In genomic region chr16:67243481-67243880, GRCh38 we compare ENCODE assay signal across 2 cellular contexts.
TF ChIP-seq lines count a peak whose summit lies in the region.

No MANE protein-coding gene starts in this region.

TF ChIP-seq in liver, 16 proteins besides CTCF, POLR2A, EP300 and RAD21:
- TF ChIP-seq REST (IDR thresholded peaks at IDR 0.05) = no peak
- no peak for TF ChIP-seq GABPA (IDR thresholded peaks at IDR 0.05 in 1 of 2, conservative IDR thresholded peaks at IDR 0.05 in 1 of 2)
- TF ChIP-seq ATF3 (IDR thresholded peaks at IDR 0.05) = no peak
- TF ChIP-seq ZBTB33 (IDR thresholded peaks at IDR 0.05) = no peak
- no peak for TF ChIP-seq HNF4A (conservative IDR thresholded peaks at IDR 0.05)
- TF ChIP-seq HNF4G (IDR thresholded peaks at IDR 0.05) = no peak
- no peak for TF ChIP-seq YY1 (IDR thresholded peaks at IDR 0.05)
- TF ChIP-seq SP1 (IDR thresholded peaks at IDR 0.05) = no peak
- no peak for TF ChIP-seq MAX (IDR thresholded peaks at IDR 0.05)
- TF ChIP-seq JUND (IDR thresholded peaks at IDR 0.05) = no peak
- no peak for TF ChIP-seq NR2F2 (IDR thresholded peaks at IDR 0.05)
- TF ChIP-seq TAF1 (conservative IDR thresholded peaks at IDR 0.05) = no peak
- no peak for TF ChIP-seq EGR1 (IDR thresholded peaks at IDR 0.05; ENCODE audit: low read depth in 2 of 2)

TF ChIP-seq in HepG2, 621 proteins besides CTCF, POLR2A, EP300 and RAD21:
- TF ChIP-seq ADNP (CRISPR knock-in tag; IDR thresholded peaks at IDR 0.05) (no peak), CENPBD1 (CRISPR knock-in tag; IDR thresholded peaks at IDR 0.05; ENCODE audit: borderline replicate concordance, low read depth) (no peak), SIN3B (IDR thresholded peaks at IDR 0.05; ENCODE audit: low read length) (no peak), ZNF644 (CRISPR knock-in tag; IDR thresholded peaks at IDR 0.05; ENCODE audit: low read depth) (no peak), ZNF703 (CRISPR knock-in tag; IDR thresholded peaks at IDR 0.05; ENCODE audit: borderline replicate concordance) (no peak), MLLT10 (CRISPR knock-in tag; IDR thresholded peaks at IDR 0.05) (no peak), THAP11 (CRISPR knock-in tag; IDR thresholded peaks at IDR 0.05) (no peak), AFF4 (CRISPR knock-in tag; IDR thresholded peaks at IDR 0.05) (no peak), DRAP1 (CRISPR knock-in tag; IDR thresholded peaks at IDR 0.05) (no peak), HOXD1 (CRISPR knock-in tag; IDR thresholded peaks at IDR 0.05) (no peak)
TF ChIP-seq in HepG2: peak in this region for 0.
